Comparison of ENCODE assay signal across 26 cellular contexts in genomic region chr6:714100-714499, GRCh38. TPM values are rescaled to one million over a fixed set of nuclear protein-coding genes. Genes with fewer than 3 reads are reported as not detected.
"Had no signal": no experiment of that assay in that cellular context is flagged by ENCODE, and none has a peak within 500 bp of the region (broad histone marks: within the 10 kb centered on the region; RNA-seq: fewer than 3 reads in every experiment).

No MANE protein-coding gene starts in this region.

- H3K36me3 ChIP-seq: esophagus squamous epithelium, gastroesophageal sphincter, right lobe of liver, spleen, thoracic aorta, transverse colon had no signal

- H3K4me1 ChIP-seq: parathyroid adenoma, right lobe of liver had no signal

- DNase-seq: dorsolateral prefrontal cortex; effector CD8-positive, alpha-beta T cell; esophagus squamous epithelium; foreskin fibroblast; glutamatergic neuron; left colon; mesendoderm; naive thymus-derived CD4-positive, alpha-beta T cell; nephron progenitor cell; psoas muscle; retina; right lobe of liver; spleen; stimulated activated CD4-positive, alpha-beta T cell treated with anti-CD3 and anti-CD28 coated beads, Interleukin-15, amount 100 ng/mL, for 24 hours; stimulated activated CD4-positive, alpha-beta T cell treated with anti-CD3 and anti-CD28 coated beads, Interleukin-1b, Interleukin-23, amount 100 ng/mL, for 48 hours; stimulated activated CD4-positive, alpha-beta T cell treated with anti-CD3 and anti-CD28 coated beads, Interleukin-4, amount 100 ng/mL, for 4 hours; stimulated activated naive B cell treated with anti-CD40 and anti-IgM and Interleukin-4, amounts not matched to agents 10 μg/mL and 1 μg/mL and 100 μg/mL, for 72 hours; stimulated activated naive CD8-positive, alpha-beta T cell treated with anti-CD3 and anti-CD28 coated beads, Interleukin-15, amount 100 ng/mL, for 72 hours; substantia nigra; transverse colon had no signal

- H3K9ac ChIP-seq: parathyroid adenoma had no signal

- H3K4me3 ChIP-seq: coronary artery, dorsolateral prefrontal cortex, esophagus squamous epithelium, gastroesophageal sphincter, psoas muscle, right lobe of liver, spleen, thoracic aorta, transverse colon had no signal

- H3K9me3 ChIP-seq: esophagus squamous epithelium, gastroesophageal sphincter, psoas muscle, right lobe of liver, spleen, thoracic aorta, transverse colon had no signal

- H3K27me3 ChIP-seq: dorsolateral prefrontal cortex, gastroesophageal sphincter, right lobe of liver, spleen had no signal

- H3K79me2 ChIP-seq: parathyroid adenoma had no signal

- ATAC-seq: gastroesophageal sphincter; left colon; naive thymus-derived CD4-positive, alpha-beta T cell; psoas muscle; right lobe of liver; stimulated activated naive B cell treated with anti-CD40 and anti-IgM and Interleukin-4, amounts not matched to agents 10 μg/mL and 1 μg/mL and 100 μg/mL, for 72 hours; stimulated activated naive CD8-positive, alpha-beta T cell treated with anti-CD3 and anti-CD28 coated beads, Interleukin-15, amount 100 ng/mL, for 72 hours had no signal

- H3K27ac ChIP-seq: coronary artery, dorsolateral prefrontal cortex, epithelial cell of prostate, gastroesophageal sphincter, parathyroid adenoma, psoas muscle, right lobe of liver, spleen, thoracic aorta had no signal

- H2AFZ ChIP-seq: parathyroid adenoma had no signal

RNA-seq across cellular contexts. Expression of gene HUS1B, which starts 57.2 kb away (rescaled TPM):
- total RNA-seq: kidney epithelial cell had no signal
